Comparison of ENCODE assay signal across 24 cellular contexts in genomic region chr11:116870054-116870453, GRCh38. TPM values are rescaled to one million over a fixed set of nuclear protein-coding genes. Genes with fewer than 3 reads are reported as not detected.
A peak's percentile ranks its signal among the peaks of the same experiment; 100 is the strongest.
DNase-seq lines count a peak whose midpoint lies in the region; ATAC-seq and TF ChIP-seq lines count a peak whose summit lies in the region.
"Had no signal": no experiment of that assay in that cellular context is flagged by ENCODE, and none has a peak within 500 bp of the region (broad histone marks: within the 10 kb centered on the region; RNA-seq: fewer than 3 reads in every experiment).

No MANE protein-coding gene starts in this region.

- H3K27ac ChIP-seq in caudate nucleus (ENCODE audit: low read depth, low read length) (peak overlapping the region; percentile 69), prostate gland (peak overlapping the region; percentile 27 to 48)
- H3K27ac ChIP-seq: upper lobe of right lung had no signal

- intact Hi-C loops in prostate gland (cut with DNase I) = loop anchor here (10.0 kb wide), 1 partner anchor 75 kb away; the partner anchor contains the start of gene APOA5
- intact Hi-C loops in activated T-helper 2 cell treated with anti-CD3 and anti-CD28 coated beads, Interferon-gamma antibody, Interleukin-2, Interleukin-4, amounts not matched to agents 10 μg/mL and 5 μg/mL and 100 μg/mL, durations not matched to agents 14 hours and 24 hours and 36 hours (cut with micrococcal nuclease) = no loop called here

- H3K4me1 ChIP-seq in Loucy (ENCODE audit: insufficient read depth, low read length, poor library complexity, severe bottlenecking) (peaks cover 49% of the 10 kb centered on the region), prostate gland (replicated peaks) (peaks cover 7% of the 10 kb centered on the region)
- H3K4me1 ChIP-seq: upper lobe of right lung had no signal

- DNase-seq in GDM1 (lab: John Stamatoyannopoulos, UW) = peak; percentile 80
- DNase-seq in caudate nucleus (lab: John Stamatoyannopoulos, UW) = no peak
- no peak for DNase-seq in prostate gland (ENCODE audit: low spot score)
- DNase-seq in activated T-helper 2 cell treated with anti-CD3 and anti-CD28 coated beads, Interferon-gamma antibody, Interleukin-2, Interleukin-4, amounts not matched to agents 10 μg/mL and 5 μg/mL and 100 μg/mL, durations not matched to agents 14 hours and 24 hours and 36 hours (ENCODE audit: low spot score) = no peak
- DNase-seq in NCI-H1694 (lab: John Stamatoyannopoulos, UW) = no peak
- DNase-seq: activated CD4-positive, CD25-positive, alpha-beta regulatory T cell; activated naive CD4-positive, alpha-beta T cell; aorta; Caco-2; foreskin fibroblast; kidney; mesendoderm; NCI-H1048; NCI-H2107; NCI-H524 treated with DMSO at 0.1 percent for 48 hours; nephron progenitor cell; T-cell; upper lobe of right lung had no signal

- WGBS in prostate gland = 77% methylated on average over 3 of the region's 3 CpGs

- H3K4me2 ChIP-seq in Loucy (ENCODE audit: low read depth, low read length, poor library complexity, severe bottlenecking) = peak overlapping the region; percentile 73

- H3K4me3 Mint-ChIP-seq in activated T-helper 2 cell treated with anti-CD3 and anti-CD28 coated beads, Interferon-gamma antibody, Interleukin-2, Interleukin-4, amounts not matched to agents 10 μg/mL and 5 μg/mL and 100 μg/mL, durations not matched to agents 14 hours and 24 hours and 36 hours (ENCODE audit: low read depth) = no peak overlapping the region
- H3K4me3 Mint-ChIP-seq: IgD-negative memory B cell, nephron progenitor cell, T-cell had no signal

- H3K27ac Mint-ChIP-seq in activated T-helper 2 cell treated with anti-CD3 and anti-CD28 coated beads, Interferon-gamma antibody, Interleukin-2, Interleukin-4, amounts not matched to agents 10 μg/mL and 5 μg/mL and 100 μg/mL, durations not matched to agents 14 hours and 24 hours and 36 hours = no peak overlapping the region
- H3K27ac Mint-ChIP-seq: nephron progenitor cell had no signal

- H3K9ac ChIP-seq in Loucy (ENCODE audit: low read depth, low read length, poor library complexity, severe bottlenecking) = peak overlapping the region; percentile 70

- H3K4me3 ChIP-seq in Loucy (ENCODE audit: low read length, poor library complexity, severe bottlenecking) = peak overlapping the region; percentile 52
- no peak overlapping the region for H3K4me3 ChIP-seq in prostate gland
- H3K4me3 ChIP-seq: upper lobe of right lung had no signal

- H3K36me3 ChIP-seq in Loucy (ENCODE audit: insufficient read depth, low read length) = peaks cover 58% of the 10 kb centered on the region
- H3K36me3 ChIP-seq in prostate gland = peaks cover 4 to 8% of the 10 kb centered on the region in 2 donors

- H3K27me3 ChIP-seq in Loucy (ENCODE audit: insufficient read depth, low read length, poor library complexity, severe bottlenecking) = no peaks in the 10 kb centered on the region
- no peaks in the 10 kb centered on the region for H3K27me3 ChIP-seq in prostate gland (replicated peaks; ENCODE audit: insufficient read depth)
- H3K27me3 ChIP-seq: upper lobe of right lung had no signal

- no peaks in the 10 kb centered on the region for H4K20me1 ChIP-seq in Loucy (ENCODE audit: insufficient read depth, low read length, poor library complexity, severe bottlenecking)

- peaks cover 3% of the 10 kb centered on the region for H3K4me1 Mint-ChIP-seq in activated T-helper 2 cell treated with anti-CD3 and anti-CD28 coated beads, Interferon-gamma antibody, Interleukin-2, Interleukin-4, amounts not matched to agents 10 μg/mL and 5 μg/mL and 100 μg/mL, durations not matched to agents 14 hours and 24 hours and 36 hours (ENCODE audit: low read depth)
- H3K4me1 Mint-ChIP-seq: IgD-negative memory B cell, nephron progenitor cell had no signal

- no peak for ATAC-seq in GM21367 (IDR thresholded peaks at IDR 0.05; ENCODE audit: unreplicated experiment)
- ATAC-seq: Right ventricle myocardium inferior, T-cell, upper lobe of right lung had no signal

- no peaks in the 10 kb centered on the region for H3K79me2 ChIP-seq in Loucy (ENCODE audit: insufficient read depth, low read length)

- no peaks in the 10 kb centered on the region for H3K9me3 ChIP-seq in Loucy (ENCODE audit: insufficient read depth, low read depth, low read length)
- no peaks in the 10 kb centered on the region for H3K9me3 ChIP-seq in prostate gland
- H3K9me3 ChIP-seq: Caco-2, upper lobe of right lung had no signal

- TF ChIP-seq POLR2A in prostate gland (IDR thresholded peaks at IDR 0.05) = no peak

- H3K9me2 ChIP-seq in Loucy (replicated peaks; ENCODE audit: low read depth, low read length) = no peaks in the 10 kb centered on the region

- H3K36me3 Mint-ChIP-seq in activated T-helper 2 cell treated with anti-CD3 and anti-CD28 coated beads, Interferon-gamma antibody, Interleukin-2, Interleukin-4, amounts not matched to agents 10 μg/mL and 5 μg/mL and 100 μg/mL, durations not matched to agents 14 hours and 24 hours and 36 hours (ENCODE audit: low read depth) = peaks cover 67% of the 10 kb centered on the region

- TF ChIP-seq CTCF in Loucy (conservative IDR thresholded peaks at IDR 0.05; ENCODE audit: low read length) (no peak), prostate gland (IDR thresholded peaks at IDR 0.05) (no peak)

- peaks cover 17% of the 10 kb centered on the region for H3F3A ChIP-seq in Loucy (ENCODE audit: low read depth)

- no peaks in the 10 kb centered on the region for H3K9me3 Mint-ChIP-seq in activated T-helper 2 cell treated with anti-CD3 and anti-CD28 coated beads, Interferon-gamma antibody, Interleukin-2, Interleukin-4, amounts not matched to agents 10 μg/mL and 5 μg/mL and 100 μg/mL, durations not matched to agents 14 hours and 24 hours and 36 hours
- H3K9me3 Mint-ChIP-seq: IgD-negative memory B cell, nephron progenitor cell, T-cell had no signal

- H3K27me3 Mint-ChIP-seq in activated T-helper 2 cell treated with anti-CD3 and anti-CD28 coated beads, Interferon-gamma antibody, Interleukin-2, Interleukin-4, amounts not matched to agents 10 μg/mL and 5 μg/mL and 100 μg/mL, durations not matched to agents 14 hours and 24 hours and 36 hours (ENCODE audit: low read depth) = no peaks in the 10 kb centered on the region
- H3K27me3 Mint-ChIP-seq: IgD-negative memory B cell, T-cell had no signal

- H2AFZ ChIP-seq in Loucy (ENCODE audit: low read length) = no peak overlapping the region

RNA-seq across cellular contexts. Expression of gene APOA1, which starts 32.6 kb away (rescaled TPM):
- total RNA-seq in prostate gland = 1,000 to 10,000 TPM in 1 of 2 donors, not detected in 1; 2,058 TPM
- total RNA-seq in activated T-helper 2 cell treated with anti-CD3 and anti-CD28 coated beads, Interferon-gamma antibody, Interleukin-2, Interleukin-4, amounts not matched to agents 10 μg/mL and 5 μg/mL and 100 μg/mL, durations not matched to agents 14 hours and 24 hours and 36 hours = not detected in 2 replicates
- total RNA-seq: aorta, kidney had no signal

RNA-seq across cellular contexts. Expression of gene APOC3, which starts 40.3 kb away (rescaled TPM):
- not detected for total RNA-seq in prostate gland
- total RNA-seq in activated T-helper 2 cell treated with anti-CD3 and anti-CD28 coated beads, Interferon-gamma antibody, Interleukin-2, Interleukin-4, amounts not matched to agents 10 μg/mL and 5 μg/mL and 100 μg/mL, durations not matched to agents 14 hours and 24 hours and 36 hours = not detected in 2 replicates
- total RNA-seq: aorta, cerebellum, kidney, posterior vena cava, Right ventricle myocardium inferior, upper lobe of right lung had no signal

RNA-seq across cellular contexts. Expression of gene APOA4, which starts 47.0 kb away (rescaled TPM):
- total RNA-seq in prostate gland = not detected
- not detected in 2 replicates for total RNA-seq in activated T-helper 2 cell treated with anti-CD3 and anti-CD28 coated beads, Interferon-gamma antibody, Interleukin-2, Interleukin-4, amounts not matched to agents 10 μg/mL and 5 μg/mL and 100 μg/mL, durations not matched to agents 14 hours and 24 hours and 36 hours
- total RNA-seq: aorta, kidney, Right ventricle myocardium inferior, T-cell, upper lobe of right lung had no signal
